In the genomic region with DNA sequence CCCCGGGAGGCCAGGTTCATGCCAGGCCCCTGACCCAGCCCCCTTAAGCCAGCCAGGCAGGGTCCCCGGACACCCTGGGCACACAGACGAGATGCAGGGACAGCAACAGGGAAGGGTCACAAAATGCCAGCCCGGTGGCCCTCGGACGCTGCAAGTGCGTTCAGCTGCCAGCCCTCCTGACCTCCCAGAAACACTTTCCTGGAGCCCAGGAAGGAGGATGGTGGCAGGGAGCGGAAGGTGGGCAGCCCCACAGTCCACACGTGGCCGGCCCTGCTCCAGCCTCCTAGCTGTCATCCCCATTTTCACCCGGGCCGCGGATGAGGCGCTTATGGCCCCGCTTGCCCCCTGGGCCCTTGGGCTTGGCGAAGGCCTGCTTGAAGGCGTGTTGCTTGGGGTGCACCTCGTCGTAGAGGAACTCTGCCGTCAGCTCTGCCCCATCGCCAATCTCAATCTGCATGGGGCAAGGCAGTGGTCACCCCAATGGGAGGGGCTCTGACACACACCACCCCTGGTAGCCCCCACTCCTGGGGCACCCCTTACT, we compare ENCODE assay signal across 21 cellular contexts. TPM values are rescaled to one million over a fixed set of nuclear protein-coding genes. Genes with fewer than 3 reads are reported as not detected.
DNase-seq lines count a peak whose midpoint lies in the region; ATAC-seq, FAIRE-seq and TF ChIP-seq lines count a peak whose summit lies in the region.
"Had no signal": no experiment of that assay in that cellular context is flagged by ENCODE, and none has a peak within 500 bp of the region (broad histone marks: within the 10 kb centered on the region; RNA-seq: fewer than 3 reads in every experiment).

No MANE protein-coding gene starts in this region.

- no peak overlapping the region for H3K9ac ChIP-seq in H9 (ENCODE audit: extremely low read depth, insufficient read length, low read length)
- H3K9ac ChIP-seq in GM12878 (ENCODE audit: control insufficient read depth, insufficient read depth, low read length) = no peak overlapping the region

- no peaks in the 10 kb centered on the region for H3K23me2 ChIP-seq in H9 (ENCODE audit: insufficient read length, low read depth, low read length, poor library complexity, severe bottlenecking)

- H3T11ph ChIP-seq in H9 (ENCODE audit: low read length) = no peak overlapping the region

- H3K4me3 ChIP-seq in GM12878 (no peak overlapping the region), psoas muscle (no peak overlapping the region)

- TSS peak; percentile 65 for BruUV-seq in GM12878 (replicated peaks; lab: Mats Ljungman, UMichigan)

- H2AK5ac ChIP-seq in H9 (ENCODE audit: insufficient read length, low read length) = no peak overlapping the region

- in situ Hi-C loops in GM12878 (cut with MboI) = no loop called here

- H2BK20ac ChIP-seq in H9 (ENCODE audit: low read depth, low read length, poor library complexity, severe bottlenecking) = no peak overlapping the region

- no peak for TF ChIP-seq EP300 in GM12878 (IDR thresholded peaks at IDR 0.05; ENCODE audit: borderline replicate concordance in 1 of 2, control insufficient read depth in 1 of 2, low read depth in 2 of 2, low read length in 2 of 2)

- CTCF ChIA-PET in GM12878 (lab: Yijun Ruan, JAX) = interaction anchor here (4.4 to 5.3 kb wide), 2 partner anchors 8 to 110 kb away, joined by 53 to 91 read pairs; no protein-coding TSS in a partner anchor
- CTCF ChIA-PET in activated CD8-positive, alpha-beta T cell treated with anti-CD3 and anti-CD28 coated beads for 36 hours (lab: Charles Lee) = interaction anchor here (1.2 to 10.8 kb wide), 4 partner anchors 9 to 286 kb away, joined by 3 to 194 read pairs (median 9); no protein-coding TSS in a partner anchor

- no peak for TF ChIP-seq CTCF in H9 (conservative IDR thresholded peaks at IDR 0.05)
- TF ChIP-seq CTCF in GM12878 (IDR thresholded peaks at IDR 0.05 in 2 of 3, conservative IDR thresholded peaks at IDR 0.05 in 1 of 3; ENCODE audit: control insufficient read depth in 2 of 3, extremely low read depth in 1 of 3, insufficient read depth in 1 of 3, low read depth in 3 of 3, low read length in 3 of 3) = no peak
- TF ChIP-seq CTCF in psoas muscle (IDR thresholded peaks at IDR 0.05) = no peak
- no peak for TF ChIP-seq CTCF in activated CD8-positive, alpha-beta T cell treated with anti-CD3 and anti-CD28 coated beads for 36 hours (IDR thresholded peaks at IDR 0.05)

- SMC1A ChIA-PET in GM12878 (lab: Charles Lee; ENCODE audit: uncharacterized antibody, unreplicated experiment) = no interaction called here

- peaks cover 0 to 14% of the 10 kb centered on the region in 2 experiments; a peak in 3 of 4 replicates for H3K4me1 Mint-ChIP-seq in H9
- peaks cover 63% of the 10 kb centered on the region for H3K4me1 Mint-ChIP-seq in activated CD8-positive, alpha-beta T cell treated with anti-CD3 and anti-CD28 coated beads for 36 hours (ENCODE audit: low read depth)

- ATAC-seq in GM12878 = no peak
- ATAC-seq in psoas muscle = no peak
- ATAC-seq in activated CD8-positive, alpha-beta T cell treated with anti-CD3 and anti-CD28 coated beads for 36 hours = no peak
- ATAC-seq in GM18907 (IDR thresholded peaks at IDR 0.05; ENCODE audit: unreplicated experiment) = no peak

- H3K56ac ChIP-seq in H9 (ENCODE audit: insufficient read length, low read depth, low read length) = no peak overlapping the region

- H3K4me2 ChIP-seq in H9 (ENCODE audit: insufficient read depth, insufficient read length, low read length) = no peak overlapping the region
- H3K4me2 ChIP-seq in GM12878 (ENCODE audit: control insufficient read depth, insufficient read depth) = no peak overlapping the region

- no peaks in the 10 kb centered on the region for H4K20me1 ChIP-seq in H9 (ENCODE audit: control insufficient read depth, insufficient read depth, insufficient read length)
- H4K20me1 ChIP-seq in GM12878 (ENCODE audit: control insufficient read depth, insufficient read depth) = no peaks in the 10 kb centered on the region

- H2BK12ac ChIP-seq in H9 (ENCODE audit: insufficient read length, low read depth, low read length) = no peak overlapping the region

- peaks cover 12 to 27% of the 10 kb centered on the region in 2 experiments; a peak in 3 of 4 replicates for H3K36me3 ChIP-seq in GM12878 (ENCODE audit: control insufficient read depth in 2 of 2, insufficient read depth in 2 of 2, low read length in 1 of 2)
- H3K36me3 ChIP-seq in psoas muscle (ENCODE audit: insufficient read depth in 1 of 2, low read depth in 1 of 2) = peaks cover 0 to 57% of the 10 kb centered on the region in 2 donors

- peaks cover 12 to 28% (median 25%) of the 10 kb centered on the region in 3 experiments for H3K36me3 Mint-ChIP-seq in H9 (ENCODE audit: insufficient read depth in 1 of 3, low read depth in 3 of 3)
- H3K36me3 Mint-ChIP-seq in activated CD8-positive, alpha-beta T cell treated with anti-CD3 and anti-CD28 coated beads for 36 hours (ENCODE audit: low read depth) = peaks cover 28% of the 10 kb centered on the region

- no peak overlapping the region for H4K91ac ChIP-seq in H9 (ENCODE audit: insufficient read length, low read depth, low read length)

- no peak overlapping the region for H3K27ac Mint-ChIP-seq in H9
- no peak overlapping the region for H3K27ac Mint-ChIP-seq in activated CD8-positive, alpha-beta T cell treated with anti-CD3 and anti-CD28 coated beads for 36 hours

- no peak overlapping the region for H3K27ac ChIP-seq in H9 (ENCODE audit: insufficient read length, low read depth, low read length)
- no peak overlapping the region for H3K27ac ChIP-seq in GM12878 (ENCODE audit: control insufficient read depth, insufficient read depth)
- H3K27ac ChIP-seq in psoas muscle = peak overlapping the region; percentile 4
- H3K27ac ChIP-seq: HL-60 had no signal

- H3K79me2 ChIP-seq in H9 (ENCODE audit: insufficient read depth, low read length) (no peaks in the 10 kb centered on the region), GM12878 (ENCODE audit: control insufficient read depth, insufficient read depth, low read length) (peaks cover 3% of the 10 kb centered on the region)

- H4K8ac ChIP-seq in H9 (replicated peaks; ENCODE audit: insufficient read length, low read depth, low read length) = no peak overlapping the region

- intact Hi-C loops in GM12878 (cut with micrococcal nuclease; ENCODE audit: unreplicated experiment) = no loop called here
- intact Hi-C loops in psoas muscle (cut with DNase I) = no loop called here
- intact Hi-C loops in activated CD8-positive, alpha-beta T cell treated with anti-CD3 and anti-CD28 coated beads for 36 hours (cut with micrococcal nuclease) = no loop called here

- H3K9me3 ChIP-seq in H9 (ENCODE audit: control insufficient read depth, low read depth, low read length) = no peaks in the 10 kb centered on the region
- no peaks in the 10 kb centered on the region for H3K9me3 ChIP-seq in GM12878 (replicated peaks; ENCODE audit: control insufficient read depth, insufficient read depth, low read length)
- H3K9me3 ChIP-seq in psoas muscle = no peaks in the 10 kb centered on the region

- TF ChIP-seq POLR2A in GM12878 (IDR thresholded peaks at IDR 0.05; ENCODE audit: low read depth, low read length) = no peak; the same call in 1 of the 2 replicates

- no peak overlapping the region for H3K14ac ChIP-seq in H9 (ENCODE audit: insufficient read depth, low read length)

- H3K4me3 Mint-ChIP-seq in H9 = no peak overlapping the region
- H3K4me3 Mint-ChIP-seq in activated CD8-positive, alpha-beta T cell treated with anti-CD3 and anti-CD28 coated beads for 36 hours = no peak overlapping the region
- H3K4me3 Mint-ChIP-seq: CD14-positive monocyte had no signal

- RAD21 ChIA-PET in GM12878 (lab: Charles Lee; ENCODE audit: unreplicated experiment) = interaction anchor here (1.0 kb wide), 1 partner anchor 10 kb away, joined by 3 read pairs; the partner anchor contains the start of gene TWF2

- H4K5ac ChIP-seq in H9 (ENCODE audit: insufficient read length, low read depth, low read length) = no peak overlapping the region

- no CpG with 5 or more reads among the region's 21 CpGs for WGBS in H9 (ENCODE audit: extremely low coverage, insufficient read length, low lambda C conversion rate)
- WGBS in GM12878 (ENCODE audit: insufficient coverage, insufficient replicate concordance, low lambda C conversion rate, missing lambda C conversion rate) = 95% methylated on average over 17 of the region's 21 CpGs
- WGBS in psoas muscle, 3 donors = 79 to 92% (median 86%) methylated on average over 21 of the region's 21 CpGs

- POLR2A ChIA-PET in GM12878 (lab: Charles Lee) = no interaction called here
- POLR2A ChIA-PET in activated CD8-positive, alpha-beta T cell treated with anti-CD3 and anti-CD28 coated beads for 36 hours (lab: Charles Lee) = interaction anchor here (0.6 to 33.3 kb wide), 4 partner anchors 8 to 311 kb away, joined by 3 to 949 read pairs (median 8); partner anchors contain the start of genes GLYCTK, TWF2 and WDR82

- no peak for TF ChIP-seq RAD21 in GM12878 (IDR thresholded peaks at IDR 0.05; ENCODE audit: insufficient read depth, low read depth, low read length)

- no peak overlapping the region for H2BK15ac ChIP-seq in H9 (ENCODE audit: low read depth, low read length)

- no peak overlapping the region for H2AFZ ChIP-seq in H9 (ENCODE audit: low read length)
- H2AFZ ChIP-seq in GM12878 (ENCODE audit: control insufficient read depth, low read depth, low read length) = no peak overlapping the region

- no peaks in the 10 kb centered on the region for H3K79me1 ChIP-seq in H9 (ENCODE audit: insufficient read depth, low read depth, low read length, poor library complexity, severe bottlenecking)

- no peak overlapping the region for H3K23ac ChIP-seq in H9 (ENCODE audit: insufficient read length, low read depth, low read length)

- H3K18ac ChIP-seq in H9 (ENCODE audit: insufficient read length, low read depth, low read length) = no peak overlapping the region

- no peak for FAIRE-seq in GM12878 (lab: Jason Lieb, UNC)
- FAIRE-seq: A204.1, HTR-8/SVneo, RCC 7860 had no signal

- no peak overlapping the region for H2BK120ac ChIP-seq in H9 (ENCODE audit: low read depth, low read length, poor library complexity, severe bottlenecking)

- H3K9me3 Mint-ChIP-seq in H9 = no peaks in the 10 kb centered on the region; a peak in 1 of 5 replicates
- H3K9me3 Mint-ChIP-seq in activated CD8-positive, alpha-beta T cell treated with anti-CD3 and anti-CD28 coated beads for 36 hours = no peaks in the 10 kb centered on the region
- H3K9me3 Mint-ChIP-seq: CD14-positive monocyte had no signal

- no peak overlapping the region for H2BK5ac ChIP-seq in H9 (ENCODE audit: insufficient read length, low read length)

- H3K4me1 ChIP-seq in H9 (ENCODE audit: insufficient read depth, low read length) (no peaks in the 10 kb centered on the region), GM12878 (ENCODE audit: control insufficient read depth, insufficient read depth, low read length) (peaks cover 26% of the 10 kb centered on the region), psoas muscle (peaks cover 16% of the 10 kb centered on the region)

- no peaks in the 10 kb centered on the region for H3K27me3 ChIP-seq in H9 (ENCODE audit: insufficient read depth, low read length)
- H3K27me3 ChIP-seq in GM12878 (replicated peaks in 1 of 2; ENCODE audit: control insufficient read depth in 2 of 2, insufficient read depth in 2 of 2, low read length in 1 of 2) = no peaks in the 10 kb centered on the region
- H3K27me3 ChIP-seq in psoas muscle (ENCODE audit: insufficient read depth in 3 of 3, low read length in 2 of 3) = no peaks in the 10 kb centered on the region

- no peaks in the 10 kb centered on the region; the same call in 1 of the 2 replicates for H3K27me3 Mint-ChIP-seq in H9 (ENCODE audit: low read depth)
- no peaks in the 10 kb centered on the region for H3K27me3 Mint-ChIP-seq in activated CD8-positive, alpha-beta T cell treated with anti-CD3 and anti-CD28 coated beads for 36 hours

- H3K4ac ChIP-seq in H9 (ENCODE audit: low read depth, low read length) = no peak overlapping the region

- DNase-seq in activated effector memory CD4-positive, alpha-beta T cell treated with anti-CD3 and anti-CD28 coated beads, Interleukin-2, amount 50 U/mL, for 16 hours = peak; percentile 58
- DNase-seq in activated effector memory CD4-positive, alpha-beta T cell treated with Interleukin-2 at 50 U/mL for 16 hours = no peak
- DNase-seq in H9 (peak; percentile 17), GM12878 (ENCODE audit: low read depth, low spot score) (no peak), psoas muscle (peak; percentile 9 to 44), NCI-H1105 treated with DMSO at 0.1 percent for 48 hours (lab: John Stamatoyannopoulos, UW) (no peak)
- no peak for DNase-seq in activated CD8-positive, alpha-beta T cell treated with anti-CD3 and anti-CD28 coated beads for 36 hours
- DNase-seq: DMS153, EL, HCEC 1CT, NCI-H1436 treated with DMSO at 0.1 percent for 48 hours, NCI-H2081 treated with DMSO at 0.1 percent for 48 hours, NCI-H2227 treated with DMSO at 0.1 percent for 48 hours, NCI-H524 treated with DMSO at 0.1 percent for 48 hours, SIG-M5 had no signal

RNA-seq across cellular contexts. Expression of gene TLR9, which starts 3.4 kb away (rescaled TPM):
- total RNA-seq in H9 (2021) (not detected in 2 replicates), GM12878 (2014; rRNA removed) (0.22 and 0.51 TPM in 2 replicates), GM12878 (2014; rRNA removed; fragmentation: Illumina TruSeq; extraction: Trizol) (0.14 and 0.22 TPM in 2 replicates), GM12878 (2021) (4.8 and 6.9 TPM in 2 replicates), psoas muscle (under 1 TPM in 3 of 4 donors, not detected in 1; 0.34 to 0.55 (median 0.41) TPM)
- total RNA-seq in GM12878 (2013; cell fraction: nucleolus; rRNA removed) = 0.51 and 1.6 TPM in 2 replicates
- polyA plus RNA-seq in GM12878 (2011; ENCODE audit: low read depth) = 2.1 TPM
- polyA plus RNA-seq in GM12878 (2011; rRNA removed) (0.03 and 0.11 TPM in 2 replicates), GM12878 (2014; fragmentation: Illumina TruSeq; extraction: Trizol) (0.53 TPM in 1 of 2 replicates, not detected in the other), GM12878 (2014; fragmentation: Nextera tagmentation; extraction: Ambion mirVana) (under 1 TPM in 1 of 2 experiments, not detected in 1; 0.10 TPM), GM12878 (2014; rRNA removed) (1.1 and 1.5 TPM in 2 replicates), GM12878 (2016; fragmentation: Nextera tagmentation; extraction: Ambion mirVana) (1 to 10 TPM in 1 of 2 experiments, under 1 TPM in 1; 0.82 to 1.2 TPM), psoas muscle (under 1 TPM; 0.04 to 0.14 (median 0.08) TPM)
- 0.15 and 0.24 TPM in 2 replicates for polyA plus RNA-seq in GM12878 (2011; cell fraction: cytosol; rRNA removed)
- 0.64 and 1.0 TPM in 2 replicates for polyA plus RNA-seq in GM12878 (2011; cell fraction: nucleus; rRNA removed)
- polyA plus RNA-seq in GM12878 (2012) = 4.5 TPM in 2 replicates
- polyA minus RNA-seq in GM12878 (2011; rRNA and poly(A)+ RNA removed) = 0.15 TPM in 1 of 2 replicates, not detected in the other
- polyA minus RNA-seq in GM12878 (2011; cell fraction: cytosol; rRNA and poly(A)+ RNA removed) = 0.42 TPM in 1 of 2 replicates, not detected in the other
- polyA minus RNA-seq in GM12878 (2011; cell fraction: nucleus; rRNA and poly(A)+ RNA removed) = 0.10 TPM in 1 of 2 replicates, not detected in the other
- total RNA-seq in activated CD8-positive, alpha-beta T cell treated with anti-CD3 and anti-CD28 coated beads for 36 hours = 1 to 10 TPM; 2.0 TPM
- polyA plus RNA-seq: CD14-positive monocyte had no signal

RNA-seq across cellular contexts. Expression of gene TWF2, which starts 10.1 kb away (rescaled TPM):
- 44.8 and 50.9 TPM in 2 replicates for total RNA-seq in H9 (2021)
- total RNA-seq in GM12878 (2013; cell fraction: nucleolus; rRNA removed) = 11.4 and 12.4 TPM in 2 replicates
- total RNA-seq in GM12878 (2014; rRNA removed) = 67.7 and 81.3 TPM in 2 replicates
- 34.7 and 37.5 TPM in 2 replicates for total RNA-seq in GM12878 (2014; rRNA removed; fragmentation: Illumina TruSeq; extraction: Trizol)
- 88.1 and 88.2 TPM in 2 replicates for total RNA-seq in GM12878 (2021)
- 26.2 TPM for polyA plus RNA-seq in GM12878 (2011; ENCODE audit: low read depth)
- polyA plus RNA-seq in GM12878 (2011; rRNA removed) = 30.3 and 56.6 TPM in 2 replicates
- polyA plus RNA-seq in GM12878 (2011; cell fraction: cytosol; rRNA removed) = 115 and 164 TPM in 2 replicates
- polyA plus RNA-seq in GM12878 (2011; cell fraction: nucleus; rRNA removed) = 78.7 and 103 TPM in 2 replicates
- polyA plus RNA-seq in GM12878 (2012) = 46.6 and 50.7 TPM in 2 replicates
- 9.8 and 38.5 TPM in 2 replicates for polyA plus RNA-seq in GM12878 (2014; fragmentation: Illumina TruSeq; extraction: Trizol)
- 1 to 10 TPM in 1 of 2 experiments, under 1 TPM in 1; 0.16 to 3.4 TPM for polyA plus RNA-seq in GM12878 (2014; fragmentation: Nextera tagmentation; extraction: Ambion mirVana)
- 106 and 113 TPM in 2 replicates for polyA plus RNA-seq in GM12878 (2014; rRNA removed)
- polyA plus RNA-seq in GM12878 (2016; fragmentation: Nextera tagmentation; extraction: Ambion mirVana) = 10 to 100 TPM; 80.4 to 90.5 TPM
- polyA minus RNA-seq in GM12878 (2011; rRNA and poly(A)+ RNA removed) = 40.5 and 76.6 TPM in 2 replicates
- polyA minus RNA-seq in GM12878 (2011; cell fraction: cytosol; rRNA and poly(A)+ RNA removed) = 25.4 and 34.2 TPM in 2 replicates
- polyA minus RNA-seq in GM12878 (2011; cell fraction: nucleus; rRNA and poly(A)+ RNA removed) = 11.8 and 16.6 TPM in 2 replicates
- 100 to 1,000 TPM in 3 of 4 donors, 10 to 100 TPM in 1; 74.9 to 224 (median 138) TPM for total RNA-seq in psoas muscle
- polyA plus RNA-seq in psoas muscle = 100 to 1,000 TPM in 1 of 3 donors, 10 to 100 TPM in 2; 19.6 to 160 (median 74.6) TPM
- total RNA-seq in activated CD8-positive, alpha-beta T cell treated with anti-CD3 and anti-CD28 coated beads for 36 hours = 100 to 1,000 TPM; 137 TPM

RNA-seq across cellular contexts. Expression of gene PPM1M, which starts 16.7 kb away (rescaled TPM):
- 6.1 and 7.4 TPM in 2 replicates for total RNA-seq in H9 (2021)
- total RNA-seq in GM12878 (2013; cell fraction: nucleolus; rRNA removed) = 10.4 and 10.8 TPM in 2 replicates
- total RNA-seq in GM12878 (2014; rRNA removed) = 15.7 and 16.3 TPM in 2 replicates
- total RNA-seq in GM12878 (2014; rRNA removed; fragmentation: Illumina TruSeq; extraction: Trizol) = 14.1 TPM in 2 replicates
- total RNA-seq in GM12878 (2021) = 24.8 and 25.9 TPM in 2 replicates
- polyA plus RNA-seq in GM12878 (2011; ENCODE audit: low read depth) = 11.0 TPM
- 19.2 and 21.1 TPM in 2 replicates for polyA plus RNA-seq in GM12878 (2011; rRNA removed)
- 26.1 and 26.4 TPM in 2 replicates for polyA plus RNA-seq in GM12878 (2011; cell fraction: cytosol; rRNA removed)
- polyA plus RNA-seq in GM12878 (2011; cell fraction: nucleus; rRNA removed) = 55.4 and 72.9 TPM in 2 replicates
- polyA plus RNA-seq in GM12878 (2012) = 16.3 and 19.2 TPM in 2 replicates
- polyA plus RNA-seq in GM12878 (2014; fragmentation: Illumina TruSeq; extraction: Trizol) = 19.8 and 24.3 TPM in 2 replicates
- 10 to 100 TPM in 1 of 2 experiments, 1 to 10 TPM in 1; 7.5 to 15.3 TPM for polyA plus RNA-seq in GM12878 (2014; fragmentation: Nextera tagmentation; extraction: Ambion mirVana)
- 23.1 and 24.3 TPM in 2 replicates for polyA plus RNA-seq in GM12878 (2014; rRNA removed)
- polyA plus RNA-seq in GM12878 (2016; fragmentation: Nextera tagmentation; extraction: Ambion mirVana) = 1 to 10 TPM; 7.3 to 9.5 TPM
- polyA minus RNA-seq in GM12878 (2011; rRNA and poly(A)+ RNA removed) = 28.2 and 35.1 TPM in 2 replicates
- 3.9 and 5.3 TPM in 2 replicates for polyA minus RNA-seq in GM12878 (2011; cell fraction: cytosol; rRNA and poly(A)+ RNA removed)
- 11.4 and 12.5 TPM in 2 replicates for polyA minus RNA-seq in GM12878 (2011; cell fraction: nucleus; rRNA and poly(A)+ RNA removed)
- 1 to 10 TPM; 2.1 to 7.5 (median 3.9) TPM for total RNA-seq in psoas muscle
- polyA plus RNA-seq in psoas muscle = 1 to 10 TPM; 2.5 to 3.3 (median 2.6) TPM
- 100 to 1,000 TPM in 1 of 2 experiments, 10 to 100 TPM in 1; 94.3 to 100 TPM for total RNA-seq in activated CD8-positive, alpha-beta T cell treated with anti-CD3 and anti-CD28 coated beads for 36 hours

RNA-seq across cellular contexts. Expression of gene ALAS1, which starts 30.9 kb away (rescaled TPM):
- total RNA-seq in H9 (2021) (39.1 and 40.4 TPM in 2 replicates), GM12878 (2014; rRNA removed) (77.4 and 89.8 TPM in 2 replicates), GM12878 (2014; rRNA removed; fragmentation: Illumina TruSeq; extraction: Trizol) (69.5 and 69.9 TPM in 2 replicates), GM12878 (2021) (75.4 and 75.9 TPM in 2 replicates), psoas muscle (10 to 100 TPM; 50.1 to 89.4 (median 68.1) TPM)
- 28.6 and 30.9 TPM in 2 replicates for total RNA-seq in GM12878 (2013; cell fraction: nucleolus; rRNA removed)
- 39.1 TPM for polyA plus RNA-seq in GM12878 (2011; ENCODE audit: low read depth)
- polyA plus RNA-seq in GM12878 (2011; rRNA removed) (78.1 and 95.0 TPM in 2 replicates), GM12878 (2014; fragmentation: Illumina TruSeq; extraction: Trizol) (73.0 and 103 TPM in 2 replicates), GM12878 (2014; fragmentation: Nextera tagmentation; extraction: Ambion mirVana) (100 to 1,000 TPM; 111 to 115 TPM), GM12878 (2014; rRNA removed) (78.6 and 93.1 TPM in 2 replicates), GM12878 (2016; fragmentation: Nextera tagmentation; extraction: Ambion mirVana) (100 to 1,000 TPM in 1 of 2 experiments, 10 to 100 TPM in 1; 88.4 to 102 TPM), psoas muscle (100 to 1,000 TPM in 2 of 3 donors, 10 to 100 TPM in 1; 75.2 to 138 (median 121) TPM)
- 143 and 164 TPM in 2 replicates for polyA plus RNA-seq in GM12878 (2011; cell fraction: cytosol; rRNA removed)
- 63.6 and 72.3 TPM in 2 replicates for polyA plus RNA-seq in GM12878 (2011; cell fraction: nucleus; rRNA removed)
- polyA plus RNA-seq in GM12878 (2012) = 43.2 and 54.2 TPM in 2 replicates
- 58.7 and 81.0 TPM in 2 replicates for polyA minus RNA-seq in GM12878 (2011; rRNA and poly(A)+ RNA removed)
- polyA minus RNA-seq in GM12878 (2011; cell fraction: cytosol; rRNA and poly(A)+ RNA removed) = 27.3 and 33.2 TPM in 2 replicates
- polyA minus RNA-seq in GM12878 (2011; cell fraction: nucleus; rRNA and poly(A)+ RNA removed) = 10.6 and 24.6 TPM in 2 replicates
- 10 to 100 TPM; 54.3 to 54.6 TPM for total RNA-seq in activated CD8-positive, alpha-beta T cell treated with anti-CD3 and anti-CD28 coated beads for 36 hours

RNA-seq across cellular contexts. Expression of gene WDR82, which starts 49.6 kb away (rescaled TPM):
- total RNA-seq in H9 (2021) (83.1 and 84.3 TPM in 2 replicates), GM12878 (2014; rRNA removed) (50.0 and 51.1 TPM in 2 replicates), GM12878 (2014; rRNA removed; fragmentation: Illumina TruSeq; extraction: Trizol) (45.1 and 46.4 TPM in 2 replicates), GM12878 (2021) (61.0 and 64.8 TPM in 2 replicates), psoas muscle (10 to 100 TPM; 62.1 to 93.1 (median 85.5) TPM)
- 29.7 and 32.2 TPM in 2 replicates for total RNA-seq in GM12878 (2013; cell fraction: nucleolus; rRNA removed)
- 33.3 TPM for polyA plus RNA-seq in GM12878 (2011; ENCODE audit: low read depth)
- polyA plus RNA-seq in GM12878 (2011; rRNA removed) (81.8 and 82.4 TPM in 2 replicates), GM12878 (2014; fragmentation: Illumina TruSeq; extraction: Trizol) (65.8 and 67.0 TPM in 2 replicates), GM12878 (2014; fragmentation: Nextera tagmentation; extraction: Ambion mirVana) (10 to 100 TPM; 10.4 to 12.5 TPM), GM12878 (2014; rRNA removed) (49.5 and 55.2 TPM in 2 replicates), GM12878 (2016; fragmentation: Nextera tagmentation; extraction: Ambion mirVana) (10 to 100 TPM; 10.1 to 15.8 TPM), psoas muscle (10 to 100 TPM; 46.1 to 96.7 (median 53.4) TPM)
- 51.8 and 52.6 TPM in 2 replicates for polyA plus RNA-seq in GM12878 (2011; cell fraction: cytosol; rRNA removed)
- polyA plus RNA-seq in GM12878 (2011; cell fraction: nucleus; rRNA removed) = 14.2 and 20.5 TPM in 2 replicates
- 35.7 and 40.2 TPM in 2 replicates for polyA plus RNA-seq in GM12878 (2012)
- 86.3 and 110 TPM in 2 replicates for polyA minus RNA-seq in GM12878 (2011; rRNA and poly(A)+ RNA removed)
- polyA minus RNA-seq in GM12878 (2011; cell fraction: cytosol; rRNA and poly(A)+ RNA removed) = 27.0 and 31.9 TPM in 2 replicates
- 12.8 and 23.2 TPM in 2 replicates for polyA minus RNA-seq in GM12878 (2011; cell fraction: nucleus; rRNA and poly(A)+ RNA removed)
- 100 to 1,000 TPM; 103 to 105 TPM for total RNA-seq in activated CD8-positive, alpha-beta T cell treated with anti-CD3 and anti-CD28 coated beads for 36 hours

Comparison
In these comparisons a context has a peak if more than half of its experiments do, and no peak if none do; other contexts are left out.
1. DNase-seq: peak in activated effector memory CD4-positive, alpha-beta T cell treated with anti-CD3 and anti-CD28 coated beads, Interleukin-2, amount 50 U/mL, for 16 hours (single experiment), H9 (single experiment) and psoas muscle (2 of 2); none in activated effector memory CD4-positive, alpha-beta T cell treated with Interleukin-2 at 50 U/mL for 16 hours (single experiment), GM12878 (single experiment), activated CD8-positive, alpha-beta T cell treated with anti-CD3 and anti-CD28 coated beads for 36 hours (single experiment) and NCI-H1105 treated with DMSO at 0.1 percent for 48 hours (single experiment).